Comparison of ENCODE assay signal across 12 cellular contexts in the genomic region with DNA sequence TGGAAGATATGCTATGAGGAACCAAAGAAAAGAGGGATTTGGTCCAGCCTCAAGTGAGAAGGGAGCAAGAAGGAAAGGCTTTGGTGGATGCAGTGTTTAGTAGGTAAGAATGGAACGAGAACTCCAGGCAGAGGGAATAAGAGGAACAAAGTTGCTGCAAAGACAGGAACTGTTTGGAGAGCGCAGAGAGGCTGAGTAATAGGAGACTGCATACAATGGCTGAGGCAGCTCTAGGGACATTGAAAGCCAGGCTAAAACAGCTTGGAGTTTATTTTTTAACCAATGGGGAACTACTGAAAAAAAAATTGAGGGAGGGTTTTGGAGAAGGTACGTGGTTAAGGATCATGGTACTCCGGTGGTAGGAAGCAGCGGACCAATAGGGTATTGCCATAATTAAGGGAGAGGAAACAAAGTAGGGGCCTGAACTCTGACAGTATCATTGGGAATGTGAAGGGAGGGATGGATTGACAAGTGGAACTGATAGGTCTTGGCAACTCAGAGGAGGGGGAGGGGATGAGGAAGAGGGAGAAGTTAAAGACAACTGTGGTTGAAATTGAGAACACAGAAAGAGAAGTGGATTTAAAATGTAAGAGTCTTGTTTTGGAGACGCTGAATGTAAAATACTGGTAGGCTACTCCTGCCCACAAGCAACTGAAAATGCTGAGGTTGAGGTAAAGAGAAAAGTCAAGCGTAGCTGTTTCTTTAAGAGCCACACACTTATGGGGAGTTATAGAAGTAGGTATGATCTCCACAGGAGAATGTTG. TPM values are rescaled to one million over a fixed set of nuclear protein-coding genes. Genes with fewer than 3 reads are reported as not detected.
A peak's percentile ranks its signal among the peaks of the same experiment; 100 is the strongest.
DNase-seq lines count a peak whose midpoint lies in the region; ATAC-seq, FAIRE-seq and TF ChIP-seq lines count a peak whose summit lies in the region.
"Had no signal": no experiment of that assay in that cellular context is flagged by ENCODE, and none has a peak within 500 bp of the region (broad histone marks: within the 10 kb centered on the region; RNA-seq: fewer than 3 reads in every experiment).

No MANE protein-coding gene starts in this region.

- no TSS peak for BruUV-seq in HepG2 (replicated peaks; lab: Mats Ljungman, UMichigan)

- TF ChIP-seq RAD21 in HepG2 (CRISPR knock-in tag; IDR thresholded peaks at IDR 0.05): no peak

- in situ Hi-C loops in HepG2 (cut with HindIII; ENCODE audit: extremely low pct_ligation_motif_present, low pct_unique_long_range_greater_than_20kb): no loop called here

- no peak overlapping the region for H3K4me3 ChIP-seq in right lobe of liver
- no peak overlapping the region for H3K4me3 ChIP-seq in HepG2 (replicated peaks in 1 of 3; ENCODE audit: insufficient read depth in 1 of 3, low read depth in 2 of 3, low read length in 3 of 3)
- H3K4me3 ChIP-seq in upper lobe of right lung: no peak overlapping the region
- H3K4me3 ChIP-seq in ascending aorta: no peak overlapping the region

- TF ChIP-seq POLR2A in right lobe of liver (IDR thresholded peaks at IDR 0.05) (no peak), HepG2 (IDR thresholded peaks at IDR 0.05; ENCODE audit: insufficient read depth in 1 of 2, low read depth in 2 of 2, low read length in 2 of 2) (no peak)

- TF ChIP-seq EP300 in HepG2 (IDR thresholded peaks at IDR 0.05; ENCODE audit: low read depth in 2 of 2, low read length in 2 of 2) (no peak), HepG2 (CRISPR knock-in tag; IDR thresholded peaks at IDR 0.05; ENCODE audit: borderline replicate concordance) (no peak)

- H3K9me3 ChIP-seq in right lobe of liver: no peaks in the 10 kb centered on the region
- no peaks in the 10 kb centered on the region for H3K9me3 ChIP-seq in HepG2 (ENCODE audit: low read length)
- H3K9me3 ChIP-seq in upper lobe of right lung: no peaks in the 10 kb centered on the region
- H3K9me3 ChIP-seq in ascending aorta: no peaks in the 10 kb centered on the region

- peak; percentile 38 to 58 (median 47) for ATAC-seq in right lobe of liver
- ATAC-seq in HepG2: no peak
- peak; percentile 62 for ATAC-seq in HG02884 (IDR thresholded peaks at IDR 0.05; ENCODE audit: unreplicated experiment)
- peak; percentile 64 for ATAC-seq in upper lobe of right lung

- no peak for FAIRE-seq in HepG2 (lab: Jason Lieb, UNC)
- FAIRE-seq: endometrium had no signal

- H2AFZ ChIP-seq in HepG2 (ENCODE audit: low read length): no peak overlapping the region

- H3K79me2 ChIP-seq in HepG2 (ENCODE audit: insufficient read depth, low read length): no peaks in the 10 kb centered on the region

- POLR2A ChIA-PET in HepG2 (lab: Yijun Ruan, JAX): no interaction called here

- H3K4me1 ChIP-seq in right lobe of liver (peaks cover 0 to 6% (median 0%) of the 10 kb centered on the region in 4 donors), HepG2 (ENCODE audit: insufficient read depth, low read length) (no peaks in the 10 kb centered on the region; the same call in 1 of the 2 replicates), upper lobe of right lung (no peaks in the 10 kb centered on the region), ascending aorta (peaks cover 0 to 3% of the 10 kb centered on the region in 2 donors)

- DNase-seq in right lobe of liver: no peak
- no peak for DNase-seq in HepG2 (ENCODE audit: low spot score)
- DNase-seq in MV-4-11 (lab: John Stamatoyannopoulos, UW): peak; percentile 98
- DNase-seq in upper lobe of right lung: no peak
- no peak for DNase-seq in NCI-H2107 (lab: John Stamatoyannopoulos, UW)
- no peak for DNase-seq in ascending aorta (ENCODE audit: low spot score in 2 of 2)
- no peak for DNase-seq in NCI-H526 treated with DMSO at 0.1 percent for 48 hours (lab: John Stamatoyannopoulos, UW)
- DNase-seq: activated effector memory CD4-positive, alpha-beta T cell treated with anti-CD3 and anti-CD28 coated beads, Interleukin-2, amount 50 U/mL, for 16 hours had no signal

- no peak overlapping the region for H3K9ac ChIP-seq in HepG2 (ENCODE audit: insufficient read depth, low read depth, low read length)

- CTCF ChIA-PET in HepG2 (lab: Yijun Ruan, JAX; ENCODE audit: low intra/inter-chr PET ratio, low total read pairs): no interaction called here

- intact Hi-C loops in right lobe of liver (cut with DNase I) (loop anchor here in 1 of 2 donors (10.0 kb wide), 1 partner anchor 106 kb away; no protein-coding TSS in a partner anchor), HepG2 (cut with micrococcal nuclease; ENCODE audit: unreplicated experiment) (no loop called here), upper lobe of right lung (cut with DNase I) (no loop called here), ascending aorta (cut with DNase I) (no loop called here)

- H3K4me2 ChIP-seq in HepG2 (ENCODE audit: low read depth, low read length): no peak overlapping the region

- no peak for TF ChIP-seq CTCF in right lobe of liver (IDR thresholded peaks at IDR 0.05)
- TF ChIP-seq CTCF in HepG2 (CRISPR knock-in tag; IDR thresholded peaks at IDR 0.05): no peak
- no peak for TF ChIP-seq CTCF in upper lobe of right lung (IDR thresholded peaks at IDR 0.05)
- no peak for TF ChIP-seq CTCF in ascending aorta (IDR thresholded peaks at IDR 0.05)

- H3K36me3 ChIP-seq in right lobe of liver (no peaks in the 10 kb centered on the region), HepG2 (replicated peaks in 1 of 2; ENCODE audit: control insufficient read depth in 1 of 2, insufficient read depth in 2 of 2, low read length in 2 of 2) (no peaks in the 10 kb centered on the region), upper lobe of right lung (no peaks in the 10 kb centered on the region), ascending aorta (no peaks in the 10 kb centered on the region)

- H3K27me3 ChIP-seq in right lobe of liver (peaks cover 4% of the 10 kb centered on the region in 2 donors), HepG2 (ENCODE audit: control insufficient read depth in 1 of 2, insufficient read depth in 2 of 2, low read length in 2 of 2) (peaks cover 1 to 31% of the 10 kb centered on the region in 2 experiments), upper lobe of right lung (peaks cover 29% of the 10 kb centered on the region), ascending aorta (no peaks in the 10 kb centered on the region)

- WGBS in right lobe of liver (ENCODE audit: insufficient coverage, low coverage, low lambda C conversion rate, missing lambda C conversion rate): 57% methylated on average over 7 of the region's 7 CpGs
- WGBS in HepG2 (ENCODE audit: low lambda C conversion rate): 78% methylated on average over 7 of the region's 7 CpGs

- H3K27ac ChIP-seq in right lobe of liver (no peak overlapping the region), HepG2 (ENCODE audit: extremely low read length, insufficient read depth, low read length) (no peak overlapping the region), upper lobe of right lung (peak overlapping the region; percentile 0), ascending aorta (no peak overlapping the region)

- H4K20me1 ChIP-seq in HepG2 (ENCODE audit: insufficient read depth, low read length): no peaks in the 10 kb centered on the region

RNA-seq across cellular contexts. Expression of gene ASCL4, which starts 4.8 kb away (rescaled TPM):
- not detected for total RNA-seq in right lobe of liver
- not detected in 2 replicates for total RNA-seq in HepG2 (2016; rRNA removed; fragmentation: Illumina TruSeq; extraction: Trizol)
- not detected in 2 replicates for total RNA-seq in HepG2 (2016; cell fraction: cytosol; rRNA removed; fragmentation: Illumina TruSeq; extraction: Trizol; ENCODE audit: low read depth)
- not detected in 2 replicates for total RNA-seq in HepG2 (2016; cell fraction: insoluble cytoplasmic fraction; rRNA removed; fragmentation: Illumina TruSeq; extraction: Trizol)
- total RNA-seq in HepG2 (2016; cell fraction: membrane; rRNA removed; fragmentation: Illumina TruSeq; extraction: Trizol): not detected in 2 replicates
- total RNA-seq in HepG2 (2016; cell fraction: nucleus; rRNA removed; fragmentation: Illumina TruSeq; extraction: Trizol): not detected in 2 replicates
- polyA plus RNA-seq in HepG2 (2011; rRNA removed): not detected in 2 replicates
- not detected in 2 replicates for polyA plus RNA-seq in HepG2 (2011; cell fraction: cytosol; rRNA removed)
- polyA plus RNA-seq in HepG2 (2011; cell fraction: nucleus; rRNA removed): not detected in 2 replicates
- not detected in 2 replicates for polyA plus RNA-seq in HepG2 (2012)
- polyA plus RNA-seq in HepG2 (2016; cell fraction: cytosol; fragmentation: Illumina TruSeq; extraction: Trizol; ENCODE audit: low read depth): not detected in 2 replicates
- not detected in 2 replicates for polyA plus RNA-seq in HepG2 (2016; cell fraction: insoluble cytoplasmic fraction; fragmentation: Illumina TruSeq; extraction: Trizol; ENCODE audit: low read depth)
- not detected in 2 replicates for polyA plus RNA-seq in HepG2 (2016; cell fraction: membrane; fragmentation: Illumina TruSeq; extraction: Trizol; ENCODE audit: low read depth)
- polyA plus RNA-seq in HepG2 (2016; cell fraction: nucleus; fragmentation: Illumina TruSeq; extraction: Trizol; ENCODE audit: insufficient read depth, low read depth): not detected in 2 replicates
- not detected in 2 replicates for polyA minus RNA-seq in HepG2 (2011; rRNA and poly(A)+ RNA removed; ENCODE audit: low replicate concordance)
- not detected in 2 replicates for polyA minus RNA-seq in HepG2 (2011; cell fraction: cytosol; rRNA and poly(A)+ RNA removed)
- polyA minus RNA-seq in HepG2 (2011; cell fraction: nucleus; rRNA and poly(A)+ RNA removed): not detected in 2 replicates
- total RNA-seq in upper lobe of right lung: not detected
- total RNA-seq in ascending aorta: not detected
- total RNA-seq: A673, M059J had no signal

RNA-seq across cellular contexts. Expression of gene PRDM4, which starts 18.3 kb away (rescaled TPM):
- total RNA-seq in right lobe of liver (1 to 10 TPM; 5.9 to 8.2 (median 7.1) TPM), HepG2 (2016; rRNA removed; fragmentation: Illumina TruSeq; extraction: Trizol) (15.3 and 16.1 TPM in 2 replicates), upper lobe of right lung (25.9 TPM), ascending aorta (7.3 TPM)
- total RNA-seq in HepG2 (2016; cell fraction: cytosol; rRNA removed; fragmentation: Illumina TruSeq; extraction: Trizol; ENCODE audit: low read depth): 3.5 and 3.6 TPM in 2 replicates
- total RNA-seq in HepG2 (2016; cell fraction: insoluble cytoplasmic fraction; rRNA removed; fragmentation: Illumina TruSeq; extraction: Trizol): 14.5 and 15.3 TPM in 2 replicates
- total RNA-seq in HepG2 (2016; cell fraction: membrane; rRNA removed; fragmentation: Illumina TruSeq; extraction: Trizol): 12.2 and 12.9 TPM in 2 replicates
- 16.8 and 17.6 TPM in 2 replicates for total RNA-seq in HepG2 (2016; cell fraction: nucleus; rRNA removed; fragmentation: Illumina TruSeq; extraction: Trizol)
- polyA plus RNA-seq in HepG2 (2011; rRNA removed): 9.7 and 9.9 TPM in 2 replicates
- 6.8 and 8.7 TPM in 2 replicates for polyA plus RNA-seq in HepG2 (2011; cell fraction: cytosol; rRNA removed)
- polyA plus RNA-seq in HepG2 (2011; cell fraction: nucleus; rRNA removed): 12.7 and 13.9 TPM in 2 replicates
- polyA plus RNA-seq in HepG2 (2012): 8.5 and 10.2 TPM in 2 replicates
- 2.8 and 3.0 TPM in 2 replicates for polyA plus RNA-seq in HepG2 (2016; cell fraction: cytosol; fragmentation: Illumina TruSeq; extraction: Trizol; ENCODE audit: low read depth)
- polyA plus RNA-seq in HepG2 (2016; cell fraction: insoluble cytoplasmic fraction; fragmentation: Illumina TruSeq; extraction: Trizol; ENCODE audit: low read depth): 15.3 and 17.1 TPM in 2 replicates
- 9.1 and 10.5 TPM in 2 replicates for polyA plus RNA-seq in HepG2 (2016; cell fraction: membrane; fragmentation: Illumina TruSeq; extraction: Trizol; ENCODE audit: low read depth)
- polyA plus RNA-seq in HepG2 (2016; cell fraction: nucleus; fragmentation: Illumina TruSeq; extraction: Trizol; ENCODE audit: insufficient read depth, low read depth): 15.6 and 16.7 TPM in 2 replicates
- 16.3 and 28.1 TPM in 2 replicates for polyA minus RNA-seq in HepG2 (2011; rRNA and poly(A)+ RNA removed; ENCODE audit: low replicate concordance)
- 4.9 and 8.7 TPM in 2 replicates for polyA minus RNA-seq in HepG2 (2011; cell fraction: cytosol; rRNA and poly(A)+ RNA removed)
- polyA minus RNA-seq in HepG2 (2011; cell fraction: nucleus; rRNA and poly(A)+ RNA removed): 21.2 and 24.7 TPM in 2 replicates
